In the genomic region with DNA sequence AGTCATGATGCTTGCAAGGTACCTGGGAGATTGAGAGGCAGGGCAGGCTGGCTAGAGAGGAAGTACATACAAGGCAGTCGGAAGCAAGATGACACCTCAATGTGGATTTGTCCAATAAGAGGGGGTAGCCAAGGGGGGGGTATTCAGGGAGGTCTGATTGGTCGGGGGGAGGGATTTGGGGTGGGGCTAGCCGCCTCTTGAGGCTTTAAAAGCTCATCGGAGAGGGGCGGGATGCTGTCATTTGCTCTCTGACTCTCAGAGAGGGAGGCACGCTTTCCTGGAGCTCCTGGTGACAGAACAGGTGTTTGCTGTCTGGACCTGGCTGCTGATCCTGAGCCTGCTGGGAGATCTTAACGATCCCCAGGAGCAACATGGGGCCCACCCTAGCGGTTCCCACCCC, we compare ENCODE assay signal across 19 cellular contexts. TPM values are rescaled to one million over a fixed set of nuclear protein-coding genes. Genes with fewer than 3 reads are reported as not detected.
DNase-seq lines count a peak whose midpoint lies in the region; ATAC-seq and TF ChIP-seq lines count a peak whose summit lies in the region.
"Had no signal": no experiment of that assay in that cellular context is flagged by ENCODE, and none has a peak within 500 bp of the region (broad histone marks: within the 10 kb centered on the region; RNA-seq: fewer than 3 reads in every experiment).

A gene (plus strand): TSS at position 234 of the 400 bp plus-strand sequence. CDS start 138 bp downstream, at position 372.

- no peak for TF ChIP-seq POLR2A in suprapubic skin (IDR thresholded peaks at IDR 0.05)

- H3K9ac ChIP-seq in iPS-20b (ENCODE audit: low read depth, low read length) = no peak within 1 kb of the TSS
- H3K9ac ChIP-seq: SK-N-SH had no signal

- H3K4me1 ChIP-seq in iPS-20b (ENCODE audit: insufficient read depth, low read length) (peaks cover 3% of the 10 kb centered on the region; the same call in 1 of the 2 replicates), suprapubic skin (peaks cover 9% of the 10 kb centered on the region)

- H3K27ac Mint-ChIP-seq in WTC11 = no peak within 1 kb of the TSS
- no peak within 1 kb of the TSS for H3K27ac Mint-ChIP-seq in T-helper 2 cell treated with Interferon-gamma antibody and Interleukin-4, amounts not matched to agents 5 μg/mL and 100 μg/mL, for 36 hours
- H3K27ac Mint-ChIP-seq: immature natural killer cell had no signal

- POLR2A ChIA-PET in WTC11 (lab: Charles Lee) = interaction anchor here (0.7 kb wide), 1 partner anchor 221 kb away, joined by 3 read pairs; a partner anchor contains a TSS

- ATAC-seq in WTC11 = peak; percentile 16

- CTCF ChIA-PET in WTC11 (lab: Charles Lee) = interaction anchor here (0.5 to 4.5 kb wide), 9 partner anchors 63 to 504 kb away, joined by 3 to 56 read pairs (median 4); a partner anchor contains a TSS

- 49% methylated on average over 7 of the region's 8 CpGs for WGBS in suprapubic skin

- H3K36me3 ChIP-seq in iPS-20b (ENCODE audit: insufficient read depth, low read depth, low read length) (no peaks in the 10 kb centered on the region), suprapubic skin (no peaks in the 10 kb centered on the region)
- H3K36me3 ChIP-seq: tibial artery had no signal

- H3K9me3 Mint-ChIP-seq in WTC11 = no peaks in the 10 kb centered on the region
- H3K9me3 Mint-ChIP-seq in T-helper 2 cell treated with Interferon-gamma antibody and Interleukin-4, amounts not matched to agents 5 μg/mL and 100 μg/mL, for 36 hours = no peaks in the 10 kb centered on the region
- H3K9me3 Mint-ChIP-seq: immature natural killer cell had no signal

- DNase-seq in DMS 273 (lab: John Stamatoyannopoulos, UW; ENCODE audit: unreplicated experiment) = peak; percentile 27
- DNase-seq in DMS 273 treated with DMSO at 0.1 percent for 48 hours (lab: John Stamatoyannopoulos, UW) = no peak
- DNase-seq in WTC11 (ENCODE audit: low spot score) = peak; percentile 28
- DNase-seq in suprapubic skin (ENCODE audit: low spot score in 2 of 2) = no peak
- no peak for DNase-seq in SIG-M5 treated with dmso at 0.1 percent for 504 hours (lab: John Stamatoyannopoulos, UW; ENCODE audit: unreplicated experiment)
- no peak for DNase-seq in T-helper 2 cell treated with Interferon-gamma antibody and Interleukin-4, amounts not matched to agents 5 μg/mL and 100 μg/mL, for 36 hours (ENCODE audit: low spot score)
- no peak for DNase-seq in UCSD-AML1 (lab: John Stamatoyannopoulos, UW; ENCODE audit: unreplicated experiment)
- DNase-seq: activated effector memory CD4-positive, alpha-beta T cell treated with anti-CD3 and anti-CD28 coated beads, Interleukin-2, amount 50 U/mL, for 16 hours; immature natural killer cell; NCI-H345; SK-N-SH; stimulated activated CD4-positive, alpha-beta T cell treated with anti-CD3 and anti-CD28 coated beads, Interleukin-15, amount 100 ng/mL, for 24 hours; tibial artery had no signal

- peaks cover 3% of the 10 kb centered on the region; the same call in 1 of the 2 replicates for H3K36me3 Mint-ChIP-seq in WTC11
- H3K36me3 Mint-ChIP-seq in T-helper 2 cell treated with Interferon-gamma antibody and Interleukin-4, amounts not matched to agents 5 μg/mL and 100 μg/mL, for 36 hours (ENCODE audit: low read depth) = no peaks in the 10 kb centered on the region
- H3K36me3 Mint-ChIP-seq: immature natural killer cell had no signal

- no peaks in the 10 kb centered on the region for H3K9me3 ChIP-seq in iPS-20b (ENCODE audit: insufficient read depth, low read depth, low read length)
- H3K9me3 ChIP-seq in suprapubic skin = no peaks in the 10 kb centered on the region
- H3K9me3 ChIP-seq: SK-N-SH had no signal

- H3K4me3 ChIP-seq in iPS-20b (ENCODE audit: low read length) = peak within 1 kb of the TSS; percentile 74
- peak within 1 kb of the TSS; percentile 33 for H3K4me3 ChIP-seq in suprapubic skin

- peak within 1 kb of the TSS; percentile 83 for H3K4me3 Mint-ChIP-seq in WTC11
- no peak within 1 kb of the TSS for H3K4me3 Mint-ChIP-seq in T-helper 2 cell treated with Interferon-gamma antibody and Interleukin-4, amounts not matched to agents 5 μg/mL and 100 μg/mL, for 36 hours
- H3K4me3 Mint-ChIP-seq: immature natural killer cell had no signal

- TF ChIP-seq EP300 in suprapubic skin (IDR thresholded peaks at IDR 0.05) = no peak

- TF ChIP-seq CTCF in WTC11 (IDR thresholded peaks at IDR 0.05) (no peak), suprapubic skin (IDR thresholded peaks at IDR 0.05) (no peak)

- H3K27ac ChIP-seq in iPS-20b (ENCODE audit: low read length) = no peak within 1 kb of the TSS
- no peak within 1 kb of the TSS for H3K27ac ChIP-seq in suprapubic skin
- H3K27ac ChIP-seq: 22Rv1, tibial artery had no signal

- peaks cover 94% of the 10 kb centered on the region for H3K27me3 ChIP-seq in iPS-20b (ENCODE audit: insufficient read depth, low read length)
- H3K27me3 ChIP-seq in suprapubic skin = peaks cover 67% of the 10 kb centered on the region

- H3K4me1 Mint-ChIP-seq in WTC11 = peaks cover 14% of the 10 kb centered on the region
- peaks cover 4% of the 10 kb centered on the region for H3K4me1 Mint-ChIP-seq in T-helper 2 cell treated with Interferon-gamma antibody and Interleukin-4, amounts not matched to agents 5 μg/mL and 100 μg/mL, for 36 hours (ENCODE audit: low read depth)
- H3K4me1 Mint-ChIP-seq: immature natural killer cell had no signal

- H3K27me3 Mint-ChIP-seq in WTC11 (ENCODE audit: low read depth) = peaks cover 89% of the 10 kb centered on the region
- peaks cover 61% of the 10 kb centered on the region for H3K27me3 Mint-ChIP-seq in T-helper 2 cell treated with Interferon-gamma antibody and Interleukin-4, amounts not matched to agents 5 μg/mL and 100 μg/mL, for 36 hours (ENCODE audit: low read depth)

TF ChIP-seq in WTC11, 78 proteins besides CTCF, POLR2A, EP300 and RAD21:
- TF ChIP-seq ZBTB21 (CRISPR knock-in tag; IDR thresholded peaks at IDR 0.05; ENCODE audit: borderline replicate concordance) (no peak), ETV6 (CRISPR knock-in tag; IDR thresholded peaks at IDR 0.05) (no peak), ZNF232 (CRISPR knock-in tag; IDR thresholded peaks at IDR 0.05) (no peak)
- TF ChIP-seq, protein P1, sequence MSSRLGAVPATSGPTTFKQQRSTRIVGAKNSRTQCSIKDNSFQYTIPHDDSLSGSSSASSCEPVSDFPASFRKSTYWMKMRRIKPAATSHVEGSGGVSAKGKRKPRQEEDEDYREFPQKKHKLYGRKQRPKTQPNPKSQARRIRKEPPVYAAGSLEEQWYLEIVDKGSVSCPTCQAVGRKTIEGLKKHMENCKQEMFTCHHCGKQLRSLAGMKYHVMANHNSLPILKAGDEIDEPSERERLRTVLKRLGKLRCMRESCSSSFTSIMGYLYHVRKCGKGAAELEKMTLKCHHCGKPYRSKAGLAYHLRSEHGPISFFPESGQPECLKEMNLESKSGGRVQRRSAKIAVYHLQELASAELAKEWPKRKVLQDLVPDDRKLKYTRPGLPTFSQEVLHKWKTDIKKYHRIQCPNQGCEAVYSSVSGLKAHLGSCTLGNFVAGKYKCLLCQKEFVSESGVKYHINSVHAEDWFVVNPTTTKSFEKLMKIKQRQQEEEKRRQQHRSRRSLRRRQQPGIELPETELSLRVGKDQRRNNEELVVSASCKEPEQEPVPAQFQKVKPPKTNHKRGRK (CRISPR knock-in tag; IDR thresholded peaks at IDR 0.05; ENCODE audit: borderline replicate concordance) = no peak
TF ChIP-seq in WTC11: peak in this region for 0.

RNA-seq across cellular contexts. Expression of the gene that starts here (rescaled TPM):
- total RNA-seq in WTC11 (2021) = 5.9 to 12.0 TPM (median 5.9 TPM) in 3 replicates
- total RNA-seq in suprapubic skin = not detected
- total RNA-seq: aorta, dermis microvascular lymphatic vessel endothelial cell, HT-29, OCI-LY7 had no signal

Comparison
In these comparisons a context has a peak if more than half of its experiments do, and no peak if none do; other contexts are left out.
1. DNase-seq: peak in DMS 273 (single experiment) and WTC11 (single experiment); none in DMS 273 treated with DMSO at 0.1 percent for 48 hours (single experiment), suprapubic skin (0 of 2), SIG-M5 treated with dmso at 0.1 percent for 504 hours (single experiment), T-helper 2 cell treated with Interferon-gamma antibody and Interleukin-4, amounts not matched to agents 5 μg/mL and 100 μg/mL, for 36 hours (single experiment) and UCSD-AML1 (single experiment).